ENCODE assay signal across 3 cellular contexts in the genomic region with DNA sequence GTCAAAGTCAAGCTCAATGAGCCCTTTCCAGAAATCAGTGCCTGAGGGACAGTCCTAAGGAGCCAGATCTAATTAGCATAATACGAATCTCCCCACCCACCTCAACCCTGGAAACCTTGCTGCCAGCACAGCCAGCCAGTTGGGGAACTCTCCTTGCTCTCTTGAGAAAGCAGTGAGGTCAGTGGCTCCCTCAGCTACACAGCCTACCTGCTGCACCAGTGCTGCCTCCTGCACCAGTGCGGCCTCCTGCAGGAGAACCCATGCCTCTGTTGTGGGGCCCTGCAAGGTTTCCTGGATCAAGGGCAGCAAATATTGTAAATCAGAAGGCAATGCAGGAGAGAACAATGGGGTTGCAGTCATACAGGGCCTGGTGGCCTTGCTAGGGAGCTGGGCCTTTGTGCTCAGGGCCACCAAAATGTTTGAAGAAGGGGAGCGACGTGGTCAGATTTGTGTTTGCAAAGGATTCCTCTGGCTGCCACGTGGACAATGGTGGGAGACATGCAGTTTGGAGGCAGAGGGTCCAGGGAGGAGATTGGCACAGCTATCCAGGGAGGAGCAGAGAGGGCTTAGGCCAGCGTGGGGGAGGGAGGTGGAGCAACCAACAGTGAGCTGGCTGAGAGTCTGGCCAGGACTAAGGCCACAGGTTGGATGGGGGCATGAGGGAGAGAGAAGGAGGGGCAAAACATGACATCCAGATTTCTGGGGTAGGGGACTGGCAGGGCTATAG.
TF ChIP-seq lines count a peak whose summit lies in the region.

No MANE protein-coding gene starts in this region.

TF ChIP-seq in GM23338, 12 proteins besides CTCF, POLR2A, EP300 and RAD21:
- no peak for TF ChIP-seq EZH2phosphoT487 (IDR thresholded peaks at IDR 0.05; ENCODE audit: unreplicated experiment)
TF ChIP-seq in GM23338: peak in this region for 0.

TF ChIP-seq in IMR-90, 13 proteins besides CTCF, POLR2A, EP300 and RAD21:
- TF ChIP-seq FOS (IDR thresholded peaks at IDR 0.05; ENCODE audit: low read depth, low read length) (no peak), RFX5 (IDR thresholded peaks at IDR 0.05; ENCODE audit: low read depth, low read length) (no peak), CEBPB (IDR thresholded peaks at IDR 0.05; ENCODE audit: low read depth, low read length) (no peak), SMC3 (IDR thresholded peaks at IDR 0.05; ENCODE audit: low read depth, low read length) (no peak), MXI1 (IDR thresholded peaks at IDR 0.05; ENCODE audit: borderline replicate concordance, low read depth, low read length) (no peak), MAFK (IDR thresholded peaks at IDR 0.05; ENCODE audit: low read depth, low read length) (no peak), NFE2L2 (IDR thresholded peaks at IDR 0.05; ENCODE audit: low read depth, low read length) (no peak)
- TF ChIP-seq, protein P1, sequence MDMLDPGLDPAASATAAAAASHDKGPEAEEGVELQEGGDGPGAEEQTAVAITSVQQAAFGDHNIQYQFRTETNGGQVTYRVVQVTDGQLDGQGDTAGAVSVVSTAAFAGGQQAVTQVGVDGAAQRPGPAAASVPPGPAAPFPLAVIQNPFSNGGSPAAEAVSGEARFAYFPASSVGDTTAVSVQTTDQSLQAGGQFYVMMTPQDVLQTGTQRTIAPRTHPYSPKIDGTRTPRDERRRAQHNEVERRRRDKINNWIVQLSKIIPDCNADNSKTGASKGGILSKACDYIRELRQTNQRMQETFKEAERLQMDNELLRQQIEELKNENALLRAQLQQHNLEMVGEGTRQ (IDR thresholded peaks at IDR 0.05; ENCODE audit: low read depth, low read length), result no peak

TF ChIP-seq in SK-N-SH, 30 proteins besides CTCF, POLR2A, EP300 and RAD21:
- TF ChIP-seq RXRA (IDR thresholded peaks at IDR 0.05; ENCODE audit: borderline replicate concordance, low read depth) (no peak), GATA2 (CRISPR knock-in tag; IDR thresholded peaks at IDR 0.05) (no peak), TEAD4 (IDR thresholded peaks at IDR 0.05; ENCODE audit: borderline replicate concordance, insufficient read depth) (no peak), FOXJ3 (CRISPR knock-in tag; IDR thresholded peaks at IDR 0.05) (no peak), FOXM1 (IDR thresholded peaks at IDR 0.05; ENCODE audit: low read depth) (no peak), TAF1 (IDR thresholded peaks at IDR 0.05; ENCODE audit: borderline replicate concordance, low read depth, low read length) (no peak), TCF12 (IDR thresholded peaks at IDR 0.05) (no peak), CHD2 (IDR thresholded peaks at IDR 0.05; ENCODE audit: low read length, partially characterized antibody) (no peak), MXI1 (IDR thresholded peaks at IDR 0.05; ENCODE audit: low read depth, low read length) (no peak), EZH2phosphoT487 (IDR thresholded peaks at IDR 0.05; ENCODE audit: borderline replicate concordance, low read depth) (no peak)
- TF ChIP-seq, protein P1 (IDR thresholded peaks at IDR 0.05; ENCODE audit: borderline replicate concordance, low read depth, low read length), result no peak
- TF ChIP-seq, protein P2, sequence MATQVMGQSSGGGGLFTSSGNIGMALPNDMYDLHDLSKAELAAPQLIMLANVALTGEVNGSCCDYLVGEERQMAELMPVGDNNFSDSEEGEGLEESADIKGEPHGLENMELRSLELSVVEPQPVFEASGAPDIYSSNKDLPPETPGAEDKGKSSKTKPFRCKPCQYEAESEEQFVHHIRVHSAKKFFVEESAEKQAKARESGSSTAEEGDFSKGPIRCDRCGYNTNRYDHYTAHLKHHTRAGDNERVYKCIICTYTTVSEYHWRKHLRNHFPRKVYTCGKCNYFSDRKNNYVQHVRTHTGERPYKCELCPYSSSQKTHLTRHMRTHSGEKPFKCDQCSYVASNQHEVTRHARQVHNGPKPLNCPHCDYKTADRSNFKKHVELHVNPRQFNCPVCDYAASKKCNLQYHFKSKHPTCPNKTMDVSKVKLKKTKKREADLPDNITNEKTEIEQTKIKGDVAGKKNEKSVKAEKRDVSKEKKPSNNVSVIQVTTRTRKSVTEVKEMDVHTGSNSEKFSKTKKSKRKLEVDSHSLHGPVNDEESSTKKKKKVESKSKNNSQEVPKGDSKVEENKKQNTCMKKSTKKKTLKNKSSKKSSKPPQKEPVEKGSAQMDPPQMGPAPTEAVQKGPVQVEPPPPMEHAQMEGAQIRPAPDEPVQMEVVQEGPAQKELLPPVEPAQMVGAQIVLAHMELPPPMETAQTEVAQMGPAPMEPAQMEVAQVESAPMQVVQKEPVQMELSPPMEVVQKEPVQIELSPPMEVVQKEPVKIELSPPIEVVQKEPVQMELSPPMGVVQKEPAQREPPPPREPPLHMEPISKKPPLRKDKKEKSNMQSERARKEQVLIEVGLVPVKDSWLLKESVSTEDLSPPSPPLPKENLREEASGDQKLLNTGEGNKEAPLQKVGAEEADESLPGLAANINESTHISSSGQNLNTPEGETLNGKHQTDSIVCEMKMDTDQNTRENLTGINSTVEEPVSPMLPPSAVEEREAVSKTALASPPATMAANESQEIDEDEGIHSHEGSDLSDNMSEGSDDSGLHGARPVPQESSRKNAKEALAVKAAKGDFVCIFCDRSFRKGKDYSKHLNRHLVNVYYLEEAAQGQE (IDR thresholded peaks at IDR 0.05; ENCODE audit: low read depth, low read length), result no peak
- TF ChIP-seq, protein P3, sequence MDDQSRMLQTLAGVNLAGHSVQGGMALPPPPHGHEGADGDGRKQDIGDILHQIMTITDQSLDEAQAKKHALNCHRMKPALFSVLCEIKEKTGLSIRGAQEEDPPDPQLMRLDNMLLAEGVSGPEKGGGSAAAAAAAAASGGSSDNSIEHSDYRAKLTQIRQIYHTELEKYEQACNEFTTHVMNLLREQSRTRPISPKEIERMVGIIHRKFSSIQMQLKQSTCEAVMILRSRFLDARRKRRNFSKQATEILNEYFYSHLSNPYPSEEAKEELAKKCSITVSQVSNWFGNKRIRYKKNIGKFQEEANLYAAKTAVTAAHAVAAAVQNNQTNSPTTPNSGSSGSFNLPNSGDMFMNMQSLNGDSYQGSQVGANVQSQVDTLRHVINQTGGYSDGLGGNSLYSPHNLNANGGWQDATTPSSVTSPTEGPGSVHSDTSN (IDR thresholded peaks at IDR 0.05), result no peak
